ENCODE assay signal across 8 cellular contexts in the genomic region with DNA sequence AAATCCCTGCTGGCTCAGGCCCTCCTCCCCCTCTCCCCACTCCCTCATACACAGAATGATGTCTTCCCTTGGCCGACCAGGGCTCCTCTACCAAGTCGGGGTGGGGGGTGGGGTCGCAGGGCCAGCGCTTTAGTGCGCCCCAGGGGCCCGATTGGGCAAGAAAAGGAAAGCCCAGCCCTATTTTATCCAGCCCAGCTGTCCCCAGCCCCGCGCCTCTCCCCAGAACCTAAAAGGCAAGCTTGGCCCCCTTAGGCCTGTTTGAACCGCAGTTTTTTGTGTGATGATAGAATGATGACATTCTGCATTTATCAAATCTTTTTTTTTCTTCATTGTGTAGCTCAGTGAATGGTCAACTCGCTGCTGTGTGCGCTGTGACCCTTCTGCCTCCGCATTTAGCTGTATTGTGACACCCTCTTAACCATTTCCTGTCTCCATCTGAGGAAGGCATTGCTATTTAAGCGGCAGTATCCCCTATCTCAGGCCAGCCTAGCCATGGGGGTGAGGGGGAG.
A peak's percentile ranks its signal among the peaks of the same experiment; 100 is the strongest.
DNase-seq lines count a peak whose midpoint lies in the region; ATAC-seq and TF ChIP-seq lines count a peak whose summit lies in the region.

No MANE protein-coding gene starts in this region.

- peak overlapping the region in 10 of 12 donors; percentile 59 to 84 (median 70) for H3K4me3 ChIP-seq in heart left ventricle
- peak overlapping the region; percentile 56 for H3K4me3 ChIP-seq in skeletal muscle cell (ENCODE audit: low read depth, low read length)

- intact Hi-C loops in heart left ventricle (cut with DNase I): loop anchor here in 6 of 10 donors (2.0 to 10.0 kb wide), 5 partner anchors 51 to 145 kb away; no protein-coding TSS in a partner anchor

- TF ChIP-seq CTCF in heart left ventricle (IDR thresholded peaks at IDR 0.05) (no peak), GM10266 (IDR thresholded peaks at IDR 0.05; ENCODE audit: control insufficient read depth, insufficient read depth, low read depth, missing control alignments) (no peak)

- H3K4me1 ChIP-seq in heart left ventricle: peaks cover 3 to 47% (median 35%) of the 10 kb centered on the region in 12 donors

- DNase-seq in NCI-H2227 (lab: John Stamatoyannopoulos, UW; ENCODE audit: unreplicated experiment) (peak; percentile 43), NCI-H2227 treated with DMSO at 0.1 percent for 48 hours (lab: John Stamatoyannopoulos, UW) (no peak), heart left ventricle (no peak), skeletal muscle cell (ENCODE audit: low read depth) (peak; percentile 49), GM10266 (ENCODE audit: extremely low spot score) (no peak)

- peaks cover 0 to 35% (median 0%) of the 10 kb centered on the region in 9 donors for H3K27me3 ChIP-seq in heart left ventricle

- ATAC-seq in SK-N-SH treated with all-trans-retinoic acid at 6 μM for 48 hours (peak; percentile 8; the same call in 1 of the 3 replicates), heart left ventricle (peak in 3 of 4 donors; percentile 14 to 24 (median 14)), GM21717 (IDR thresholded peaks at IDR 0.05; ENCODE audit: unreplicated experiment) (no peak), HG03457 (IDR thresholded peaks at IDR 0.05; ENCODE audit: unreplicated experiment) (no peak)

- no peaks in the 10 kb centered on the region for H3K9me3 ChIP-seq in heart left ventricle

- TF ChIP-seq POLR2A in heart left ventricle (IDR thresholded peaks at IDR 0.05): no peak

- H3K36me3 ChIP-seq in heart left ventricle: no peaks in the 10 kb centered on the region

- H3K27ac ChIP-seq in heart left ventricle: peak overlapping the region in 10 of 12 donors; percentile 12 to 75 (median 56)

- 11 to 18% (median 13%) methylated on average over 13 of the region's 13 CpGs for WGBS in heart left ventricle, 4 donors

TF ChIP-seq in SK-N-SH treated with all-trans-retinoic acid at 6 μM for 48 hours, 23 proteins besides CTCF, POLR2A, EP300 and RAD21:
- TF ChIP-seq BACH2 (CRISPR knock-in tag; IDR thresholded peaks at IDR 0.05; ENCODE audit: borderline replicate concordance): no peak
- TF ChIP-seq GLIS3 (CRISPR knock-in tag; IDR thresholded peaks at IDR 0.05): no peak
- TF ChIP-seq RARB (CRISPR knock-in tag; IDR thresholded peaks at IDR 0.05): no peak
- TF ChIP-seq, protein P1, sequence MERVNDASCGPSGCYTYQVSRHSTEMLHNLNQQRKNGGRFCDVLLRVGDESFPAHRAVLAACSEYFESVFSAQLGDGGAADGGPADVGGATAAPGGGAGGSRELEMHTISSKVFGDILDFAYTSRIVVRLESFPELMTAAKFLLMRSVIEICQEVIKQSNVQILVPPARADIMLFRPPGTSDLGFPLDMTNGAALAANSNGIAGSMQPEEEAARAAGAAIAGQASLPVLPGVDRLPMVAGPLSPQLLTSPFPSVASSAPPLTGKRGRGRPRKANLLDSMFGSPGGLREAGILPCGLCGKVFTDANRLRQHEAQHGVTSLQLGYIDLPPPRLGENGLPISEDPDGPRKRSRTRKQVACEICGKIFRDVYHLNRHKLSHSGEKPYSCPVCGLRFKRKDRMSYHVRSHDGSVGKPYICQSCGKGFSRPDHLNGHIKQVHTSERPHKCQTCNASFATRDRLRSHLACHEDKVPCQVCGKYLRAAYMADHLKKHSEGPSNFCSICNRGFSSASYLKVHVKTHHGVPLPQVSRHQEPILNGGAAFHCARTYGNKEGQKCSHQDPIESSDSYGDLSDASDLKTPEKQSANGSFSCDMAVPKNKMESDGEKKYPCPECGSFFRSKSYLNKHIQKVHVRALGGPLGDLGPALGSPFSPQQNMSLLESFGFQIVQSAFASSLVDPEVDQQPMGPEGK (CRISPR knock-in tag; IDR thresholded peaks at IDR 0.05; ENCODE audit: borderline replicate concordance): no peak
- TF ChIP-seq SNAI2 (CRISPR knock-in tag; IDR thresholded peaks at IDR 0.05): no peak
- no peak for TF ChIP-seq ISL1 (CRISPR knock-in tag; IDR thresholded peaks at IDR 0.05)
- TF ChIP-seq, protein P2, sequence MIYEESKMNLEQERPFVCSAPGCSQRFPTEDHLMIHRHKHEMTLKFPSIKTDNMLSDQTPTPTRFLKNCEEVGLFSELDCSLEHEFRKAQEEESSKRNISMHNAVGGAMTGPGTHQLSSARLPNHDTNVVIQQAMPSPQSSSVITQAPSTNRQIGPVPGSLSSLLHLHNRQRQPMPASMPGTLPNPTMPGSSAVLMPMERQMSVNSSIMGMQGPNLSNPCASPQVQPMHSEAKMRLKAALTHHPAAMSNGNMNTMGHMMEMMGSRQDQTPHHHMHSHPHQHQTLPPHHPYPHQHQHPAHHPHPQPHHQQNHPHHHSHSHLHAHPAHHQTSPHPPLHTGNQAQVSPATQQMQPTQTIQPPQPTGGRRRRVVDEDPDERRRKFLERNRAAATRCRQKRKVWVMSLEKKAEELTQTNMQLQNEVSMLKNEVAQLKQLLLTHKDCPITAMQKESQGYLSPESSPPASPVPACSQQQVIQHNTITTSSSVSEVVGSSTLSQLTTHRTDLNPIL (CRISPR knock-in tag; IDR thresholded peaks at IDR 0.05; ENCODE audit: low read depth): no peak
- TF ChIP-seq, protein P3, sequence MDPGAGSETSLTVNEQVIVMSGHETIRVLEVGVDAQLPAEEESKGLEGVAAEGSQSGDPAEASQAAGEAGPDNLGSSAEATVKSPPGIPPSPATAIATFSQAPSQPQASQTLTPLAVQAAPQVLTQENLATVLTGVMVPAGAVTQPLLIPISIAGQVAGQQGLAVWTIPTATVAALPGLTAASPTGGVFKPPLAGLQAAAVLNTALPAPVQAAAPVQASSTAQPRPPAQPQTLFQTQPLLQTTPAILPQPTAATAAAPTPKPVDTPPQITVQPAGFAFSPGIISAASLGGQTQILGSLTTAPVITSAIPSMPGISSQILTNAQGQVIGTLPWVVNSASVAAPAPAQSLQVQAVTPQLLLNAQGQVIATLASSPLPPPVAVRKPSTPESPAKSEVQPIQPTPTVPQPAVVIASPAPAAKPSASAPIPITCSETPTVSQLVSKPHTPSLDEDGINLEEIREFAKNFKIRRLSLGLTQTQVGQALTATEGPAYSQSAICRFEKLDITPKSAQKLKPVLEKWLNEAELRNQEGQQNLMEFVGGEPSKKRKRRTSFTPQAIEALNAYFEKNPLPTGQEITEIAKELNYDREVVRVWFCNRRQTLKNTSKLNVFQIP (CRISPR knock-in tag; IDR thresholded peaks at IDR 0.05; ENCODE audit: borderline replicate concordance, low read depth): no peak
- TF ChIP-seq, protein P4, sequence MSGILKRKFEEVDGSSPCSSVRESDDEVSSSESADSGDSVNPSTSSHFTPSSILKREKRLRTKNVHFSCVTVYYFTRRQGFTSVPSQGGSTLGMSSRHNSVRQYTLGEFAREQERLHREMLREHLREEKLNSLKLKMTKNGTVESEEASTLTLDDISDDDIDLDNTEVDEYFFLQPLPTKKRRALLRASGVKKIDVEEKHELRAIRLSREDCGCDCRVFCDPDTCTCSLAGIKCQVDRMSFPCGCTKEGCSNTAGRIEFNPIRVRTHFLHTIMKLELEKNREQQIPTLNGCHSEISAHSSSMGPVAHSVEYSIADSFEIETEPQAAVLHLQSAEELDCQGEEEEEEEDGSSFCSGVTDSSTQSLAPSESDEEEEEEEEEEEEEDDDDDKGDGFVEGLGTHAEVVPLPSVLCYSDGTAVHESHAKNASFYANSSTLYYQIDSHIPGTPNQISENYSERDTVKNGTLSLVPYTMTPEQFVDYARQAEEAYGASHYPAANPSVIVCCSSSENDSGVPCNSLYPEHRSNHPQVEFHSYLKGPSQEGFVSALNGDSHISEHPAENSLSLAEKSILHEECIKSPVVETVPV (CRISPR knock-in tag; IDR thresholded peaks at IDR 0.05): no peak

Comparison
In these comparisons a context has a peak if more than half of its experiments do, and no peak if none do; other contexts are left out.
1. DNase-seq: peak in NCI-H2227 (single experiment) and skeletal muscle cell (single experiment); none in NCI-H2227 treated with DMSO at 0.1 percent for 48 hours (single experiment), heart left ventricle (0 of 5) and GM10266 (single experiment).
2. ATAC-seq: peak in SK-N-SH treated with all-trans-retinoic acid at 6 μM for 48 hours (single experiment) and heart left ventricle (3 of 4); none in GM21717 (single experiment) and HG03457 (single experiment).